14 cellular contexts compared by ENCODE assay signal in genomic region chr20:60250251-60250650, GRCh38.
"Had no signal": no experiment of that assay in that cellular context is flagged by ENCODE, and none has a peak within 500 bp of the region (broad histone marks: within the 10 kb centered on the region; RNA-seq: fewer than 3 reads in every experiment).

No MANE protein-coding gene starts in this region.

- FAIRE-seq: frontal cortex had no signal

- ATAC-seq: activated CD8-positive, alpha-beta T cell treated with anti-CD3 and anti-CD28 coated beads, Interleukin-2, amount 10 ng/mL, durations not matched to agents 7 days and 5 days; left ventricle myocardium superior; WTC11 had no signal

- H3K4me1 ChIP-seq: stomach had no signal

- H3K36me3 ChIP-seq: stomach, thoracic aorta had no signal

- H3K4me3 ChIP-seq: stomach, thoracic aorta had no signal

- DNase-seq: activated CD4-positive, alpha-beta T cell treated with anti-CD3 and anti-CD28 coated beads for 48 hours; activated CD8-positive, alpha-beta T cell treated with anti-CD3 and anti-CD28 coated beads, Interleukin-2, amount 10 ng/mL, durations not matched to agents 7 days and 5 days; activated naive CD4-positive, alpha-beta T cell treated with anti-CD3 and anti-CD28 coated beads, Interleukin-2, amount 10 ng/mL, durations not matched to agents 7 days and 5 days; cerebellar nuclear complex; dermis blood vessel endothelial cell; endodermal cell; islet precursor cell; left ventricle myocardium superior; stimulated activated CD4-positive, alpha-beta T cell treated with anti-CD3 and anti-CD28 coated beads, Interleukin-4, amount 100 ng/mL, for 1 hour; stomach had no signal

- H3K27ac ChIP-seq: parathyroid adenoma, stomach, thoracic aorta had no signal

- H3K9me3 ChIP-seq: stomach, thoracic aorta had no signal
